9 cellular contexts compared by ENCODE assay signal in genomic region chr11:29333993-29334780, GRCh38.
DNase-seq lines count a peak whose midpoint lies in the region; ATAC-seq and TF ChIP-seq lines count a peak whose summit lies in the region.
"Had no signal": no experiment of that assay in that cellular context is flagged by ENCODE, and none has a peak within 500 bp of the region (broad histone marks: within the 10 kb centered on the region; RNA-seq: fewer than 3 reads in every experiment).

No MANE protein-coding gene starts in this region.

- ATAC-seq in HG03097 (IDR thresholded peaks at IDR 0.05; ENCODE audit: low FRiP score, unreplicated experiment) (peak; percentile 96), psoas muscle (peak; percentile 53 to 76 (median 74))

- H3K36me3 ChIP-seq in psoas muscle (ENCODE audit: insufficient read depth in 1 of 2, low read depth in 1 of 2) = no peaks in the 10 kb centered on the region

- H3K9me3 ChIP-seq in psoas muscle = no peaks in the 10 kb centered on the region

- peaks cover 0 to 3% (median 0%) of the 10 kb centered on the region in 3 donors for H3K27me3 ChIP-seq in psoas muscle (ENCODE audit: insufficient read depth in 3 of 3, low read length in 2 of 3)

- H3K4me3 ChIP-seq in psoas muscle = no peak overlapping the region

- peak; percentile 29 for TF ChIP-seq CTCF in psoas muscle (IDR thresholded peaks at IDR 0.05)

- DNase-seq in DMS114 treated with DMSO at 0.1 percent for 48 hours (lab: John Stamatoyannopoulos, UW; ENCODE audit: unreplicated experiment) (peak; percentile 21), GM19240 (ENCODE audit: insufficient read length, low spot score) (peak; percentile 13), NCI-H69 (lab: John Stamatoyannopoulos, UW) (peak; percentile 46), dermis microvascular lymphatic vessel endothelial cell (ENCODE audit: low read depth in 2 of 2) (peak; percentile 15 to 49), psoas muscle (no peak), NCI-H187 (lab: John Stamatoyannopoulos, UW) (no peak)
- no peak for DNase-seq in stimulated activated CD4-positive, alpha-beta T cell treated with anti-CD3 and anti-CD28 coated beads, Interleukin-2, amount 100 ng/mL, for 48 hours
- DNase-seq: activated B cell treated with CpG ODN at 0.5 μM for 24 hours had no signal

- H3K27ac ChIP-seq in psoas muscle = no peak overlapping the region

- intact Hi-C loops in psoas muscle (cut with DNase I) = loop anchor here in 1 of 2 donors (5.0 kb wide), 1 partner anchor 1637 kb away; no protein-coding TSS in a partner anchor

- no peaks in the 10 kb centered on the region for H3K4me1 ChIP-seq in psoas muscle

- WGBS in psoas muscle, 3 donors = 21 to 22% (median 22%) methylated on average over 5 of the region's 5 CpGs

Comparison
In these comparisons a context has a peak if more than half of its experiments do, and no peak if none do; other contexts are left out.
1. DNase-seq: peak in DMS114 treated with DMSO at 0.1 percent for 48 hours (single experiment), GM19240 (single experiment), NCI-H69 (single experiment) and dermis microvascular lymphatic vessel endothelial cell (2 of 2); none in psoas muscle (0 of 2), NCI-H187 (0 of 2) and stimulated activated CD4-positive, alpha-beta T cell treated with anti-CD3 and anti-CD28 coated beads, Interleukin-2, amount 100 ng/mL, for 48 hours (0 of 2).